In the genomic region with DNA sequence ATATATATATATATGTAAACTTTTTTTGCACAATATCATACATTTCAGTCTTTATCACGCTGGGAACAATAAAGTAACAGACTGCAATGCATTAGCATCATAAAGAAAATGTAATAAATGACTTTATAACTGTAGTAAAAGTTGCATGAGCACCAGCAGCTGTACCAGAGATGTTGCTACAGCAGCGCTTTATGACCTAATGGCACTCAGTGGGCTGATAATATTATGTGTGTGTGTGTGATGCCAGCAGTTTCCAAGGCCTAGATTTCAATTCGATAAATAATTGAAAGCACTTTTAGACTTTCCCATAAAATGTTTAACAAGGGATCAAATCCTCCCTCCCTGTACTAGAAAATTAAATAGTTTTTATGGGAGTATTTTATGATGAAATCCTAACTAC, we compare ENCODE assay signal across 21 cellular contexts.
DNase-seq lines count a peak whose midpoint lies in the region; ATAC-seq, FAIRE-seq and TF ChIP-seq lines count a peak whose summit lies in the region.
"Had no signal": no experiment of that assay in that cellular context is flagged by ENCODE, and none has a peak within 500 bp of the region (broad histone marks: within the 10 kb centered on the region; RNA-seq: fewer than 3 reads in every experiment).

No MANE protein-coding gene starts in this region.

- no peak overlapping the region for H3K4me3 Mint-ChIP-seq in activated T-helper 17 cell treated with anti-CD3 and anti-CD28 coated beads, Interleukin-2, amount 50 U/mL, for 72 hours
- H3K4me3 Mint-ChIP-seq: CD4-positive, alpha-beta memory T cell; GM23338 had no signal

- in situ Hi-C loops in HAP-1 (cut with MboI; ENCODE audit: low sequenced_read_pairs), result no loop called here

- H3K36me3 ChIP-seq in HAP-1 (replicated peaks), result no peaks in the 10 kb centered on the region
- H3K36me3 ChIP-seq in prostate gland, result no peaks in the 10 kb centered on the region

- no peaks in the 10 kb centered on the region for H3K9me3 Mint-ChIP-seq in activated T-helper 17 cell treated with anti-CD3 and anti-CD28 coated beads, Interleukin-2, amount 50 U/mL, for 72 hours
- H3K9me3 Mint-ChIP-seq: GM23338 had no signal

- TF ChIP-seq POLR2A in prostate gland (IDR thresholded peaks at IDR 0.05), result no peak

- DNase-seq in HAP-1 (ENCODE audit: low spot score in 2 of 2) (peak; percentile 9 to 11), prostate gland (ENCODE audit: low spot score) (peak; percentile 12), NCI-H2081 treated with DMSO at 0.1 percent for 48 hours (lab: John Stamatoyannopoulos, UW) (no peak), dorsolateral prefrontal cortex (no peak), NCI-H510A treated with DMSO at 0.1 percent for 48 hours (lab: John Stamatoyannopoulos, UW) (no peak)
- DNase-seq: AML-193; CD4-positive, alpha-beta memory T cell; DMS153; DMS79; GDM1 had no signal

- intact Hi-C loops in prostate gland (cut with DNase I), result no loop called here
- intact Hi-C loops in dorsolateral prefrontal cortex (cut with DNase I), result no loop called here

- peaks cover 3% of the 10 kb centered on the region for H3K27me3 Mint-ChIP-seq in activated T-helper 17 cell treated with anti-CD3 and anti-CD28 coated beads, Interleukin-2, amount 50 U/mL, for 72 hours
- H3K27me3 Mint-ChIP-seq: CD4-positive, alpha-beta memory T cell had no signal

- no peaks in the 10 kb centered on the region for H3K27me3 ChIP-seq in HAP-1 (ENCODE audit: low read depth)
- no peaks in the 10 kb centered on the region for H3K27me3 ChIP-seq in prostate gland (replicated peaks; ENCODE audit: insufficient read depth)
- no peaks in the 10 kb centered on the region for H3K27me3 ChIP-seq in dorsolateral prefrontal cortex

- H3K4me3 ChIP-seq in HAP-1 (no peak overlapping the region), prostate gland (no peak overlapping the region), dorsolateral prefrontal cortex (no peak overlapping the region)
- H3K4me3 ChIP-seq: A549, GM23338 had no signal

- H3K4me1 ChIP-seq in HAP-1, result 0 out of 2 replicates have a peak, but pooled peaks cover 3% of the 10 kb centered on the region
- H3K4me1 ChIP-seq in prostate gland (replicated peaks), result no peaks in the 10 kb centered on the region
- H3K4me1 ChIP-seq: A549 had no signal

- no peak for ATAC-seq in activated T-helper 17 cell treated with anti-CD3 and anti-CD28 coated beads, Interleukin-2, amount 50 U/mL, for 72 hours (replicated peaks)
- ATAC-seq: A549, GM23338, HCT116, HepG2 had no signal

- TF ChIP-seq CTCF in VCaP (conservative IDR thresholded peaks at IDR 0.05) (no peak), prostate gland (IDR thresholded peaks at IDR 0.05) (no peak), dorsolateral prefrontal cortex (IDR thresholded peaks at IDR 0.05 in 54 of 56, conservative IDR thresholded peaks at IDR 0.05 in 2 of 56; ENCODE audit: low read depth in 1 of 56, partially characterized antibody in 56 of 56) (no peak)

- 13% methylated on average over 3 of the region's 3 CpGs for WGBS in prostate gland

- peak; percentile 38 for FAIRE-seq in islet of Langerhans (lab: Jason Lieb, UNC)
- FAIRE-seq: A549, GM12892, GM18507, H54, HepG2 had no signal

- H3K27ac ChIP-seq in VCaP, result peak overlapping the region; percentile 38
- no peak overlapping the region for H3K27ac ChIP-seq in prostate gland
- H3K27ac ChIP-seq in dorsolateral prefrontal cortex, result no peak overlapping the region
- H3K27ac ChIP-seq: 22Rv1, A549 had no signal

- H3K4me1 Mint-ChIP-seq in activated T-helper 17 cell treated with anti-CD3 and anti-CD28 coated beads, Interleukin-2, amount 50 U/mL, for 72 hours, result no peaks in the 10 kb centered on the region

- no peaks in the 10 kb centered on the region for H3K36me3 Mint-ChIP-seq in activated T-helper 17 cell treated with anti-CD3 and anti-CD28 coated beads, Interleukin-2, amount 50 U/mL, for 72 hours (ENCODE audit: low read depth)
- H3K36me3 Mint-ChIP-seq: CD4-positive, alpha-beta memory T cell had no signal

- no peaks in the 10 kb centered on the region for H3K9me3 ChIP-seq in HAP-1
- no peaks in the 10 kb centered on the region for H3K9me3 ChIP-seq in prostate gland
- H3K9me3 ChIP-seq: A549 had no signal

- H3K27ac Mint-ChIP-seq in activated T-helper 17 cell treated with anti-CD3 and anti-CD28 coated beads, Interleukin-2, amount 50 U/mL, for 72 hours, result no peak overlapping the region
- H3K27ac Mint-ChIP-seq: CD4-positive, alpha-beta memory T cell; GM23338 had no signal

Comparison
In these comparisons a context has a peak if more than half of its experiments do, and no peak if none do; other contexts are left out.
1. DNase-seq: peak in HAP-1 (2 of 2) and prostate gland (single experiment); none in NCI-H2081 treated with DMSO at 0.1 percent for 48 hours (single experiment), dorsolateral prefrontal cortex (0 of 10) and NCI-H510A treated with DMSO at 0.1 percent for 48 hours (single experiment).